17 cellular contexts compared by ENCODE assay signal in genomic region chr2:119650971-119651370, GRCh38. TPM values are rescaled to one million over a fixed set of nuclear protein-coding genes. Genes with fewer than 3 reads are reported as not detected.
DNase-seq lines count a peak whose midpoint lies in the region; ATAC-seq and TF ChIP-seq lines count a peak whose summit lies in the region.
"Had no signal": no experiment of that assay in that cellular context is flagged by ENCODE, and none has a peak within 500 bp of the region (broad histone marks: within the 10 kb centered on the region; RNA-seq: fewer than 3 reads in every experiment).

No MANE protein-coding gene starts in this region.

- H3K27ac Mint-ChIP-seq in GM23338: no peak overlapping the region
- H3K27ac Mint-ChIP-seq: CD14-positive monocyte; CD8-positive, alpha-beta T cell had no signal

- H3K36me3 ChIP-seq in GM23338 (ENCODE audit: insufficient read depth) (no peaks in the 10 kb centered on the region), esophagus muscularis mucosa (no peaks in the 10 kb centered on the region), left lung (no peaks in the 10 kb centered on the region), suprapubic skin (no peaks in the 10 kb centered on the region)

- TF ChIP-seq EP300 in esophagus muscularis mucosa (IDR thresholded peaks at IDR 0.05) (no peak), suprapubic skin (IDR thresholded peaks at IDR 0.05) (no peak)

- H3K4me1 ChIP-seq in GM23338 (ENCODE audit: insufficient read depth) (peaks cover 5% of the 10 kb centered on the region; the same call in 1 of the 2 replicates), esophagus muscularis mucosa (peaks cover 0 to 8% (median 2%) of the 10 kb centered on the region in 4 donors), left lung (peaks cover 5 to 18% of the 10 kb centered on the region in 2 donors), suprapubic skin (no peaks in the 10 kb centered on the region)
- H3K4me1 ChIP-seq: A549 had no signal

- 82% methylated on average over 2 of the region's 2 CpGs for WGBS in esophagus muscularis mucosa
- WGBS in suprapubic skin: 83% methylated on average over 2 of the region's 2 CpGs

- no peak overlapping the region for H3K4me3 Mint-ChIP-seq in GM23338
- H3K4me3 Mint-ChIP-seq: CD14-positive monocyte; CD8-positive, alpha-beta T cell; IgD-negative memory B cell had no signal

- H3K27ac ChIP-seq in GM23338 (ENCODE audit: low read depth): no peak overlapping the region
- H3K27ac ChIP-seq in esophagus muscularis mucosa (replicated peaks in 1 of 4): no peak overlapping the region
- no peak overlapping the region for H3K27ac ChIP-seq in left lung
- no peak overlapping the region for H3K27ac ChIP-seq in RWPE1
- H3K27ac ChIP-seq in suprapubic skin: no peak overlapping the region
- H3K27ac ChIP-seq: A549, HL-60 had no signal

- H3K27me3 Mint-ChIP-seq in GM23338 (ENCODE audit: insufficient read depth, low read depth, poor library complexity): no peaks in the 10 kb centered on the region

- ATAC-seq in GM23338 (no peak), left lung (peak; percentile 60)
- ATAC-seq: A549; CD8-positive, alpha-beta T cell; HCT116 had no signal

- no peak overlapping the region for H3K4me2 ChIP-seq in GM23338
- H3K4me2 ChIP-seq: A549 had no signal

- TF ChIP-seq CTCF in GM23338 (conservative IDR thresholded peaks at IDR 0.05; ENCODE audit: low read depth in 2 of 2) (no peak), esophagus muscularis mucosa (IDR thresholded peaks at IDR 0.05) (no peak), left lung (IDR thresholded peaks at IDR 0.05) (no peak), RWPE1 (conservative IDR thresholded peaks at IDR 0.05; ENCODE audit: low read depth) (no peak), suprapubic skin (IDR thresholded peaks at IDR 0.05) (no peak)

- no peaks in the 10 kb centered on the region for H3K4me1 Mint-ChIP-seq in GM23338

- POLR2A ChIA-PET in RWPE1 (lab: Yijun Ruan, JAX; ENCODE audit: low non-redundant PET): no interaction called here

- no peaks in the 10 kb centered on the region for H3F3A ChIP-seq in GM23338 (replicated peaks; ENCODE audit: low read depth)

- CTCF ChIA-PET in RWPE1 (lab: Yijun Ruan, JAX): interaction anchor here (0.7 kb wide), 1 partner anchor 52 kb away, joined by 3 read pairs; no protein-coding TSS in a partner anchor

- H3K27me3 ChIP-seq in GM23338 (ENCODE audit: insufficient read depth) (no peaks in the 10 kb centered on the region), esophagus muscularis mucosa (no peaks in the 10 kb centered on the region), left lung (no peaks in the 10 kb centered on the region), suprapubic skin (no peaks in the 10 kb centered on the region)

- no peaks in the 10 kb centered on the region for H3K36me3 Mint-ChIP-seq in GM23338 (ENCODE audit: low read depth)
- H3K36me3 Mint-ChIP-seq: CD14-positive monocyte; CD8-positive, alpha-beta T cell; IgD-negative memory B cell had no signal

- H3K9me3 Mint-ChIP-seq in GM23338: no peaks in the 10 kb centered on the region
- H3K9me3 Mint-ChIP-seq: CD8-positive, alpha-beta T cell had no signal

- TF ChIP-seq POLR2A in esophagus muscularis mucosa (IDR thresholded peaks at IDR 0.05; ENCODE audit: low read depth) (no peak), suprapubic skin (IDR thresholded peaks at IDR 0.05) (no peak)

- intact Hi-C loops in esophagus muscularis mucosa (cut with DNase I): no loop called here
- intact Hi-C loops in left lung (cut with DNase I): no loop called here

- no peaks in the 10 kb centered on the region for H3K79me2 ChIP-seq in GM23338 (replicated peaks; ENCODE audit: insufficient read depth)

- no peaks in the 10 kb centered on the region for H3K9me2 ChIP-seq in GM23338 (ENCODE audit: insufficient read depth)

- H4K20me1 ChIP-seq in GM23338 (replicated peaks; ENCODE audit: insufficient read depth): no peaks in the 10 kb centered on the region

- DNase-seq in GM23338 (ENCODE audit: low spot score): no peak
- DNase-seq in esophagus muscularis mucosa (ENCODE audit: extremely low spot score): peak; percentile 47
- no peak for DNase-seq in left lung
- no peak for DNase-seq in RWPE1 (ENCODE audit: low spot score)
- no peak for DNase-seq in suprapubic skin (ENCODE audit: low spot score in 2 of 2)
- no peak for DNase-seq in iPS-NIHi11 (ENCODE audit: low spot score)
- DNase-seq in cerebellar nuclear complex (lab: John Stamatoyannopoulos, UW): no peak
- DNase-seq: CD8-positive, alpha-beta T cell; COR-L47; DMS153; DMS79 treated with DMSO at 0.1 percent for 48 hours; GDM1 had no signal

- H3K9me3 ChIP-seq in esophagus muscularis mucosa: peaks cover 0 to 6% (median 1%) of the 10 kb centered on the region in 4 donors
- peaks cover 0 to 10% of the 10 kb centered on the region in 2 donors for H3K9me3 ChIP-seq in left lung
- H3K9me3 ChIP-seq in suprapubic skin: no peaks in the 10 kb centered on the region
- H3K9me3 ChIP-seq: A549 had no signal

- H3K4me3 ChIP-seq in GM23338: no peak overlapping the region
- H3K4me3 ChIP-seq in esophagus muscularis mucosa: no peak overlapping the region
- no peak overlapping the region for H3K4me3 ChIP-seq in left lung
- H3K4me3 ChIP-seq in suprapubic skin: no peak overlapping the region
- H3K4me3 ChIP-seq: A549 had no signal

- H2AFZ ChIP-seq in GM23338: 0 out of 2 replicates have a peak overlapping the region, but pooled peaks have one; percentile 19

TF ChIP-seq in GM23338, 12 proteins besides CTCF, POLR2A, EP300 and RAD21:
- TF ChIP-seq ETS1 (IDR thresholded peaks at IDR 0.05) (no peak), EZH2 (IDR thresholded peaks at IDR 0.05; ENCODE audit: low read depth, unreplicated experiment) (no peak)
TF ChIP-seq in GM23338: peak in this region for 0.

RNA-seq across cellular contexts. Expression of gene TMEM177, which starts 28.0 kb away (rescaled TPM):
- 52.0 and 58.7 TPM in 2 replicates for total RNA-seq in GM23338 (2014; rRNA removed; shearing (Covaris generic))
- polyA plus RNA-seq in GM23338 (2016; fragmentation: Nextera tagmentation; extraction: Ambion mirVana): 45.1 and 50.5 TPM in 2 replicates
- total RNA-seq in esophagus muscularis mucosa (10 to 100 TPM in 1 of 4 donors, 1 to 10 TPM in 3; 3.6 to 11.0 (median 6.1) TPM), left lung (1 to 10 TPM; 7.5 to 9.7 TPM), suprapubic skin (10 to 100 TPM in 3 of 4 donors, 1 to 10 TPM in 1; 9.1 to 13.5 (median 11.7) TPM)
